In genomic region chr20:7926767-7927166, GRCh38 we compare ENCODE assay signal across 9 cellular contexts. TPM values are rescaled to one million over a fixed set of nuclear protein-coding genes. Genes with fewer than 3 reads are reported as not detected.
DNase-seq lines count a peak whose midpoint lies in the region; ATAC-seq and TF ChIP-seq lines count a peak whose summit lies in the region.
"Had no signal": no experiment of that assay in that cellular context is flagged by ENCODE, and none has a peak within 500 bp of the region (broad histone marks: within the 10 kb centered on the region; RNA-seq: fewer than 3 reads in every experiment).

No MANE protein-coding gene starts in this region.

- WGBS in esophagus squamous epithelium, 2 donors = 17 to 25% methylated on average over 1 of the region's 1 CpG
- WGBS in spleen, 5 donors = 8 to 39% (median 18%) methylated on average over 1 of the region's 1 CpG

- ATAC-seq in GM19035 (IDR thresholded peaks at IDR 0.05; ENCODE audit: unreplicated experiment) = no peak
- ATAC-seq in HG03342 (IDR thresholded peaks at IDR 0.05; ENCODE audit: unreplicated experiment) = no peak

- H3K9ac ChIP-seq in OCI-LY3 (ENCODE audit: low read length) = no peak overlapping the region

- H3K36me3 ChIP-seq in OCI-LY3 (replicated peaks; ENCODE audit: low read depth, low read length) (no peaks in the 10 kb centered on the region), esophagus squamous epithelium (no peaks in the 10 kb centered on the region), spleen (no peaks in the 10 kb centered on the region)

- H4K20me1 ChIP-seq in OCI-LY3 (ENCODE audit: insufficient read depth, low read length) = no peaks in the 10 kb centered on the region

- TF ChIP-seq CTCF in OCI-LY3 (IDR thresholded peaks at IDR 0.05; ENCODE audit: low read depth, low read length) (peak; percentile 60), esophagus squamous epithelium (IDR thresholded peaks at IDR 0.05) (peak in 5 of 6 experiments; percentile 10 to 40 (median 15)), spleen (IDR thresholded peaks at IDR 0.05 in 8 of 11, conservative IDR thresholded peaks at IDR 0.05 in 3 of 11) (peak in 6 of 11 experiments; percentile 9 to 36 (median 26))

- no peak overlapping the region for H3K4me3 ChIP-seq in OCI-LY3 (ENCODE audit: low read length)
- no peak overlapping the region for H3K4me3 ChIP-seq in esophagus squamous epithelium
- no peak overlapping the region for H3K4me3 ChIP-seq in spleen

- TF ChIP-seq POLR2A in esophagus squamous epithelium (IDR thresholded peaks at IDR 0.05) (no peak), spleen (IDR thresholded peaks at IDR 0.05) (no peak)

- H3K4me1 ChIP-seq in OCI-LY3 (ENCODE audit: low read length) (peaks cover 21% of the 10 kb centered on the region), esophagus squamous epithelium (no peaks in the 10 kb centered on the region), spleen (peaks cover 0 to 5% (median 0%) of the 10 kb centered on the region in 6 donors)

- DNase-seq in NCI-H82 (lab: John Stamatoyannopoulos, UW) = peak; percentile 58
- DNase-seq in NCI-H82 treated with DMSO at 0.1 percent for 48 hours (lab: John Stamatoyannopoulos, UW; ENCODE audit: unreplicated experiment) = no peak
- no peak for DNase-seq in esophagus squamous epithelium (lab: John Stamatoyannopoulos, UW)
- DNase-seq in spleen = no peak
- DNase-seq in globus pallidus (ENCODE audit: low spot score) = no peak
- DNase-seq: NCI-H1092 treated with DMSO at 0.1 percent for 48 hours had no signal

- intact Hi-C loops in esophagus squamous epithelium (cut with DNase I) (no loop called here), spleen (cut with DNase I; ENCODE audit: low total_unique reads) (no loop called here)

- H3K79me2 ChIP-seq in OCI-LY3 (ENCODE audit: low read length) = no peaks in the 10 kb centered on the region

- H3K9me3 ChIP-seq in OCI-LY3 (ENCODE audit: insufficient read depth, low read length) = no peaks in the 10 kb centered on the region
- H3K9me3 ChIP-seq in esophagus squamous epithelium = no peaks in the 10 kb centered on the region
- H3K9me3 ChIP-seq in spleen = peaks cover 0 to under 1% (median 0%) of the 10 kb centered on the region in 8 donors

- no peak overlapping the region for H3K4me2 ChIP-seq in OCI-LY3 (ENCODE audit: low read length)

- H3K27ac ChIP-seq in OCI-LY3 (ENCODE audit: low read length) (no peak overlapping the region), esophagus squamous epithelium (no peak overlapping the region), spleen (no peak overlapping the region)

- no peak overlapping the region for H2AFZ ChIP-seq in OCI-LY3 (ENCODE audit: low read depth, low read length)

- H3K27me3 ChIP-seq in OCI-LY3 (ENCODE audit: low read depth, low read length) (peaks cover 13% of the 10 kb centered on the region; the same call in 1 of the 2 replicates), esophagus squamous epithelium (no peaks in the 10 kb centered on the region), spleen (replicated peaks in 1 of 7) (no peaks in the 10 kb centered on the region)

RNA-seq across cellular contexts. Expression of gene HAO1, which starts 13.5 kb away (rescaled TPM):
- under 1 TPM in 1 of 4 donors, not detected in 3; 0.70 TPM for total RNA-seq in esophagus squamous epithelium
- total RNA-seq in spleen = not detected
- not detected for polyA plus RNA-seq in spleen
